Comparison of ENCODE assay signal across 20 cellular contexts in genomic region chrX:15745179-15745578, GRCh38. TPM values are rescaled to one million over a fixed set of nuclear protein-coding genes. Genes with fewer than 3 reads are reported as not detected.
DNase-seq lines count a peak whose midpoint lies in the region; FAIRE-seq and TF ChIP-seq lines count a peak whose summit lies in the region.
"Had no signal": no experiment of that assay in that cellular context is flagged by ENCODE, and none has a peak within 500 bp of the region (broad histone marks: within the 10 kb centered on the region; RNA-seq: fewer than 3 reads in every experiment).

No MANE protein-coding gene starts in this region.

- H3K4me3 Mint-ChIP-seq in mesothelial cell of epicardium = peak overlapping the region; percentile 11
- H3K4me3 Mint-ChIP-seq: activated naive CD8-positive, alpha-beta T cell treated with anti-CD3 and anti-CD28 coated beads, Interleukin-2, amount 10 ng/mL, durations not matched to agents 7 days and 5 days; activated T-cell treated with anti-CD3 and anti-CD28 coated beads, Interleukin-2, amount 50 U/mL, for 72 hours had no signal

- no peak for FAIRE-seq in bronchial epithelial cell (lab: Jason Lieb, UNC)

- H3K36me3 ChIP-seq in bronchial epithelial cell (ENCODE audit: control insufficient read depth, insufficient read depth, low read length) (no peaks in the 10 kb centered on the region), suprapubic skin (no peaks in the 10 kb centered on the region)
- H3K36me3 ChIP-seq: left lung, Peyer's patch had no signal

- H3K27me3 Mint-ChIP-seq in mesothelial cell of epicardium (ENCODE audit: low read depth) = no peaks in the 10 kb centered on the region
- H3K27me3 Mint-ChIP-seq: activated naive CD8-positive, alpha-beta T cell treated with anti-CD3 and anti-CD28 coated beads, Interleukin-2, amount 10 ng/mL, durations not matched to agents 7 days and 5 days; effector memory CD8-positive, alpha-beta T cell had no signal

- H3K9me3 ChIP-seq in suprapubic skin = no peaks in the 10 kb centered on the region
- H3K9me3 ChIP-seq: Caco-2, left lung, Peyer's patch had no signal

- peaks cover 53% of the 10 kb centered on the region for H3K4me1 Mint-ChIP-seq in mesothelial cell of epicardium

- peak overlapping the region; percentile 81 for H3K27ac Mint-ChIP-seq in mesothelial cell of epicardium
- H3K27ac Mint-ChIP-seq: activated naive CD8-positive, alpha-beta T cell treated with anti-CD3 and anti-CD28 coated beads, Interleukin-2, amount 10 ng/mL, durations not matched to agents 7 days and 5 days had no signal

- peaks cover 8% of the 10 kb centered on the region for H3K36me3 Mint-ChIP-seq in mesothelial cell of epicardium

- DNase-seq in EH (ENCODE audit: low read depth) (peak; percentile 16), MV-4-11 (lab: John Stamatoyannopoulos, UW) (peak; percentile 69), bronchial epithelial cell (ENCODE audit: low read depth) (peak; percentile 32), mesothelial cell of epicardium (ENCODE audit: low spot score in 2 of 2, unreplicated experiment in 2 of 2) (no peak), DMS79 treated with DMSO at 0.1 percent for 48 hours (lab: John Stamatoyannopoulos, UW) (no peak), GM13976 (ENCODE audit: low spot score) (no peak), NCI-H2081 (lab: John Stamatoyannopoulos, UW) (no peak), suprapubic skin (ENCODE audit: low spot score in 2 of 2) (no peak)
- DNase-seq: activated naive CD8-positive, alpha-beta T cell treated with anti-CD3 and anti-CD28 coated beads, Interleukin-2, amount 10 ng/mL, durations not matched to agents 7 days and 5 days; activated T-cell treated with anti-CD3 and anti-CD28 coated beads, Interleukin-2, amount 50 U/mL, for 72 hours; Caco-2; central memory CD4-positive, alpha-beta T cell; effector memory CD8-positive, alpha-beta T cell; left lung; NCI-H2171; NCI-H748 treated with DMSO at 0.1 percent for 48 hours; Peyer's patch; stimulated activated CD4-positive, alpha-beta T cell treated with anti-CD3 and anti-CD28 coated beads, Interleukin-4, amount 100 ng/mL, for 24 hours; substantia nigra had no signal

- TF ChIP-seq POLR2A in suprapubic skin (IDR thresholded peaks at IDR 0.05) = no peak

- TF ChIP-seq CTCF in bronchial epithelial cell (IDR thresholded peaks at IDR 0.05; ENCODE audit: insufficient read depth, low read length, severe bottlenecking) (no peak), mesothelial cell of epicardium (IDR thresholded peaks at IDR 0.05; ENCODE audit: unreplicated experiment) (no peak), GM13976 (IDR thresholded peaks at IDR 0.05; ENCODE audit: borderline replicate concordance, control extremely low read depth, extremely low read depth, insufficient read depth, missing control alignments) (no peak), suprapubic skin (IDR thresholded peaks at IDR 0.05) (no peak)

- TF ChIP-seq EP300 in suprapubic skin (IDR thresholded peaks at IDR 0.05) = no peak

- in situ Hi-C loops in GM13976 (cut with MboI; ENCODE audit: low sequenced_read_pairs, unreplicated experiment) = no loop called here

- H3K27me3 ChIP-seq in bronchial epithelial cell (ENCODE audit: control insufficient read depth, insufficient read depth, low read length) (no peaks in the 10 kb centered on the region), suprapubic skin (no peaks in the 10 kb centered on the region)
- H3K27me3 ChIP-seq: left lung, Peyer's patch had no signal

- H3K4me3 ChIP-seq in bronchial epithelial cell (ENCODE audit: low read depth, low read length) = no peak overlapping the region
- no peak overlapping the region for H3K4me3 ChIP-seq in suprapubic skin
- H3K4me3 ChIP-seq: left lung, Peyer's patch had no signal

- no peak overlapping the region for H3K27ac ChIP-seq in suprapubic skin
- H3K27ac ChIP-seq: left lung, Peyer's patch had no signal

- WGBS in suprapubic skin = 88% methylated on average over 4 of the region's 4 CpGs

- H3K9me3 Mint-ChIP-seq in mesothelial cell of epicardium = no peaks in the 10 kb centered on the region
- H3K9me3 Mint-ChIP-seq: activated naive CD8-positive, alpha-beta T cell treated with anti-CD3 and anti-CD28 coated beads, Interleukin-2, amount 10 ng/mL, durations not matched to agents 7 days and 5 days; activated T-cell treated with anti-CD3 and anti-CD28 coated beads, Interleukin-2, amount 50 U/mL, for 72 hours; effector memory CD8-positive, alpha-beta T cell had no signal

- peaks cover 4% of the 10 kb centered on the region for H3K4me1 ChIP-seq in suprapubic skin
- H3K4me1 ChIP-seq: Caco-2, Peyer's patch had no signal

RNA-seq across cellular contexts. Expression of gene CA5B, which starts 7.1 kb away (rescaled TPM):
- total RNA-seq in bronchial epithelial cell = 6.1 and 7.6 TPM in 2 replicates
- total RNA-seq in mesothelial cell of epicardium = 24.0 to 25.3 TPM (median 24.7 TPM) in 3 replicates
- total RNA-seq in suprapubic skin = 10 to 100 TPM in 1 of 4 donors, 1 to 10 TPM in 3; 6.8 to 32.3 (median 7.9) TPM

RNA-seq across cellular contexts. Expression of gene ZRSR2, which starts 45.1 kb away (rescaled TPM):
- total RNA-seq in bronchial epithelial cell (4.2 and 7.2 TPM in 2 replicates), mesothelial cell of epicardium (20.4 to 22.4 TPM (median 21.5 TPM) in 3 replicates), suprapubic skin (10 to 100 TPM in 1 of 4 donors, 1 to 10 TPM in 3; 2.3 to 11.5 (median 6.1) TPM)
- total RNA-seq: G401 had no signal

Comparison
In these comparisons a context has a peak if more than half of its experiments do, and no peak if none do; other contexts are left out.
1. DNase-seq: peak in EH (single experiment), MV-4-11 (single experiment) and bronchial epithelial cell (single experiment); none in mesothelial cell of epicardium (0 of 2), DMS79 treated with DMSO at 0.1 percent for 48 hours (single experiment), GM13976 (single experiment), NCI-H2081 (0 of 2) and suprapubic skin (0 of 2).